In the genomic region with DNA sequence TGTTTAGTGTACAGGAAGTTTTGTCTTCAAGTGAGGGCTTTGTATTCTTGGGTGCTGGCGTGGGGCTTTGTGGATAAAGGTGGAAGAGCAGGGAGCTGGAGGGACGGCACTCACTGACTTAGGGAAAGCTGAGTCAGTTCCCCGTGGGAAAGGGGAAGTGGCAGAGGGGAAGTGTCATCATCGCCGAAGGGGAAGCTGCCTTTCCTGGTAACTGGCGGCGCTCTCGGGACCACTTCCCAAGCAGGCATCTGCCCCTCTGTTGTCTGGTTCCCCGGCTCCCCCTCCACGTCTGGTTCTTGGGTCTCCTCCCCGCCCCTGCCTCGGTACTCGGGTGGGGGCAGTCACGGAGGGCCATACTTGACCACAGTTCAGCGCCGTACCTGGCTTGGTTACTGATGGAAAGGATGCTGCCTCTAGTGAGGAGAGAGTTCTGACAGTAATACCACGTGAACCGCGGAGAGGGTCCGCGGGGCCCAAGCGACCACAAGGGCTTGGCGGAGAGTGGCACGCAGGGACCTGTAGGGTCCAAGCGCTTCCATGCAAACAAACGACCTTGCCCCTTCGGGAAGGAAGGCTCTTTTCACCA, we compare ENCODE assay signal across 8 cellular contexts. TPM values are rescaled to one million over a fixed set of nuclear protein-coding genes. Genes with fewer than 3 reads are reported as not detected.
DNase-seq lines count a peak whose midpoint lies in the region; ATAC-seq and TF ChIP-seq lines count a peak whose summit lies in the region.

No MANE protein-coding gene starts in this region.

- WGBS in adrenal gland, 4 donors = 0 to 1% (median 0%) methylated on average over 15 to 27 of the region's 27 CpGs
- WGBS in heart right ventricle, 2 donors = 0% methylated on average over 27 of the region's 27 CpGs

- H3K4me1 ChIP-seq in adrenal gland (replicated peaks in 1 of 2) (peaks cover 17 to 37% of the 10 kb centered on the region in 2 donors), heart right ventricle (peaks cover 15 to 60% (median 46%) of the 10 kb centered on the region in 9 donors)

- TF ChIP-seq CTCF in adrenal gland (IDR thresholded peaks at IDR 0.05) (peak in 1 of 6 experiments; percentile 7), heart right ventricle (IDR thresholded peaks at IDR 0.05) (peak in 1 of 9 donors; percentile 7)

- peak; percentile 36 to 74 for TF ChIP-seq POLR2A in adrenal gland (IDR thresholded peaks at IDR 0.05)

- H3K9me3 ChIP-seq in adrenal gland (replicated peaks in 1 of 3) (no peaks in the 10 kb centered on the region), heart right ventricle (no peaks in the 10 kb centered on the region)

- no peaks in the 10 kb centered on the region for H3K27me3 ChIP-seq in adrenal gland
- H3K27me3 ChIP-seq in heart right ventricle = no peaks in the 10 kb centered on the region

- intact Hi-C loops in adrenal gland (cut with DNase I) = no loop called here
- intact Hi-C loops in heart right ventricle (cut with DNase I) = loop anchor here in 4 of 10 donors (1.0 to 10.0 kb wide), 4 partner anchors 9 to 312 kb away; a partner anchor contains a TSS

- H3K27ac ChIP-seq in adrenal gland (peak overlapping the region; percentile 98 to 99 (median 99)), heart right ventricle (peak overlapping the region; percentile 90 to 100 (median 97))

- ATAC-seq in GM19372 (IDR thresholded peaks at IDR 0.05; ENCODE audit: low read depth, unreplicated experiment) = peak; percentile 2
- peak; percentile 1 to 49 (median 23) for ATAC-seq in heart right ventricle
- no peak for ATAC-seq in HG03175 (IDR thresholded peaks at IDR 0.05; ENCODE audit: unreplicated experiment)

- DNase-seq in Ammon's horn (ENCODE audit: low spot score) (peak; percentile 81), NOMO-1 treated with dmso at 0.1 percent for 144 hours (lab: John Stamatoyannopoulos, UW; ENCODE audit: unreplicated experiment) (peak; percentile 43), adrenal gland (peak; percentile 73 to 91 (median 85)), heart right ventricle (peak; percentile 66 to 87), pons (ENCODE audit: low spot score) (peak; percentile 86), midbrain (lab: John Stamatoyannopoulos, UW) (no peak)

- H3K4me3 ChIP-seq in adrenal gland (peak overlapping the region in 3 of 4 donors; percentile 62 to 82 (median 62)), heart right ventricle (peak overlapping the region; percentile 68 to 90 (median 76))

- H3K36me3 ChIP-seq in adrenal gland (replicated peaks in 1 of 2) = peaks cover 0 to 24% of the 10 kb centered on the region in 2 donors
- H3K36me3 ChIP-seq in heart right ventricle = peaks cover 0 to 45% (median 17%) of the 10 kb centered on the region in 9 donors

RNA-seq across cellular contexts. Expression of a gene that starts 9.0 kb away (rescaled TPM):
- total RNA-seq in adrenal gland = 10 to 100 TPM in 5 of 8 donors, 1 to 10 TPM in 3; 5.8 to 31.2 (median 15.1) TPM
- 10 to 100 TPM in 2 of 3 donors, 1 to 10 TPM in 1; 2.2 to 35.9 (median 10.6) TPM for polyA plus RNA-seq in adrenal gland
- total RNA-seq in heart right ventricle = 10 to 100 TPM; 18.0 to 35.4 (median 26.9) TPM
- polyA plus RNA-seq in heart right ventricle = 10 to 100 TPM in 1 of 2 donors, 1 to 10 TPM in 1; 5.2 to 17.6 TPM

RNA-seq across cellular contexts. Expression of a gene that starts 11.8 kb away (rescaled TPM):
- total RNA-seq in adrenal gland = 10 to 100 TPM; 14.9 to 52.8 (median 25.1) TPM
- 100 to 1,000 TPM in 1 of 3 donors, 10 to 100 TPM in 1, 1 to 10 TPM in 1; 7.9 to 107 (median 70.9) TPM for polyA plus RNA-seq in adrenal gland
- total RNA-seq in heart right ventricle = 10 to 100 TPM; 12.3 to 47.4 (median 19.3) TPM
- 100 to 1,000 TPM; 121 to 298 TPM for polyA plus RNA-seq in heart right ventricle

RNA-seq across cellular contexts. Expression of a gene that starts 14.3 kb away (rescaled TPM):
- total RNA-seq in adrenal gland = 100 to 1,000 TPM in 7 of 8 donors, 10 to 100 TPM in 1; 96.2 to 224 (median 122) TPM
- polyA plus RNA-seq in adrenal gland = 100 to 1,000 TPM in 2 of 3 donors, 10 to 100 TPM in 1; 34.5 to 424 (median 329) TPM
- total RNA-seq in heart right ventricle = 100 to 1,000 TPM in 1 of 10 donors, 10 to 100 TPM in 9; 59.2 to 115 (median 73.0) TPM
- 100 to 1,000 TPM; 108 to 167 TPM for polyA plus RNA-seq in heart right ventricle

RNA-seq across cellular contexts. Expression of a gene that starts 14.8 kb away (rescaled TPM):
- 10 to 100 TPM in 7 of 8 donors, 1 to 10 TPM in 1; 9.1 to 24.4 (median 17.9) TPM for total RNA-seq in adrenal gland
- polyA plus RNA-seq in adrenal gland = 10 to 100 TPM in 2 of 3 donors, 1 to 10 TPM in 1; 6.5 to 36.8 (median 10.2) TPM
- 10 to 100 TPM; 12.7 to 20.1 (median 16.0) TPM for total RNA-seq in heart right ventricle
- polyA plus RNA-seq in heart right ventricle = 10 to 100 TPM; 10.0 to 11.6 TPM

RNA-seq across cellular contexts. Expression of a gene that starts 45.5 kb away (rescaled TPM):
- total RNA-seq in adrenal gland = 100 to 1,000 TPM in 2 of 8 donors, 10 to 100 TPM in 6; 75.8 to 123 (median 91.5) TPM
- polyA plus RNA-seq in adrenal gland = 100 to 1,000 TPM in 2 of 3 donors, 10 to 100 TPM in 1; 43.8 to 326 (median 104) TPM
- 10 to 100 TPM in 5 of 10 donors, 1 to 10 TPM in 5; 8.2 to 22.0 (median 10.4) TPM for total RNA-seq in heart right ventricle
- 10 to 100 TPM; 13.7 to 29.0 TPM for polyA plus RNA-seq in heart right ventricle
